1 cellular context compared by ENCODE assay signal in genomic region chr18:32019251-32019943, GRCh38.
A peak's percentile ranks its signal among the peaks of the same experiment; 100 is the strongest.
TF ChIP-seq lines count a peak whose summit lies in the region.

No MANE protein-coding gene starts in this region.

TF ChIP-seq in HepG2, 621 proteins besides CTCF, POLR2A, EP300 and RAD21 (continued from another document and continues in another):
- no peak for TF ChIP-seq AKNA (CRISPR knock-in tag; IDR thresholded peaks at IDR 0.05; ENCODE audit: borderline replicate concordance)
- no peak for TF ChIP-seq ZFP36L1 (CRISPR knock-in tag; IDR thresholded peaks at IDR 0.05)
- TF ChIP-seq ATF6 (CRISPR knock-in tag; conservative IDR thresholded peaks at IDR 0.05) = no peak
- no peak for TF ChIP-seq FOXK2 (IDR thresholded peaks at IDR 0.05)
- no peak for TF ChIP-seq RNF2 (conservative IDR thresholded peaks at IDR 0.05; ENCODE audit: low read depth)
- no peak for TF ChIP-seq NFIB (CRISPR knock-in tag; IDR thresholded peaks at IDR 0.05; ENCODE audit: borderline replicate concordance)
- no peak for TF ChIP-seq ZHX1 (CRISPR knock-in tag; IDR thresholded peaks at IDR 0.05; ENCODE audit: low read depth)
- TF ChIP-seq MAX (IDR thresholded peaks at IDR 0.05) = peak; percentile 82
- TF ChIP-seq GMEB2 (CRISPR knock-in tag; IDR thresholded peaks at IDR 0.05; ENCODE audit: low read depth) = no peak
- TF ChIP-seq NPAS2 (CRISPR knock-in tag; IDR thresholded peaks at IDR 0.05; ENCODE audit: borderline replicate concordance) = no peak
- TF ChIP-seq ZNF609 (CRISPR knock-in tag; IDR thresholded peaks at IDR 0.05; ENCODE audit: borderline replicate concordance) = peak; percentile 55; the same call in 1 of the 2 replicates
- TF ChIP-seq ZFP82 (CRISPR knock-in tag; IDR thresholded peaks at IDR 0.05; ENCODE audit: borderline replicate concordance) = peak; percentile 36; the same call in 1 of the 2 replicates
- peak; percentile 40; the same call in 1 of the 2 replicates for TF ChIP-seq KAT8 (CRISPR knock-in tag; IDR thresholded peaks at IDR 0.05)
- peak; percentile 81 for TF ChIP-seq RXRB (CRISPR knock-in tag; IDR thresholded peaks at IDR 0.05; ENCODE audit: borderline replicate concordance)
- TF ChIP-seq ZNF496 (CRISPR knock-in tag; IDR thresholded peaks at IDR 0.05; ENCODE audit: insufficient replicate concordance) = no peak
- no peak for TF ChIP-seq POLR2G (IDR thresholded peaks at IDR 0.05; ENCODE audit: low read depth, low read length)
- no peak for TF ChIP-seq SATB2 (CRISPR knock-in tag; IDR thresholded peaks at IDR 0.05)
- no peak for TF ChIP-seq ERF (CRISPR knock-in tag; IDR thresholded peaks at IDR 0.05)
- peak; percentile 50; the same call in 1 of the 2 replicates for TF ChIP-seq TGIF2 (CRISPR knock-in tag; IDR thresholded peaks at IDR 0.05)
- peak; percentile 33; the same call in 1 of the 2 replicates for TF ChIP-seq NKX3-1 (CRISPR knock-in tag; IDR thresholded peaks at IDR 0.05)
- TF ChIP-seq SIN3B (IDR thresholded peaks at IDR 0.05; ENCODE audit: low read length) = no peak
- TF ChIP-seq THYN1 (CRISPR knock-in tag; IDR thresholded peaks at IDR 0.05; ENCODE audit: borderline replicate concordance, low read depth) = no peak
- no peak for TF ChIP-seq ZBTB40 (IDR thresholded peaks at IDR 0.05)
- TF ChIP-seq ZBTB40 (CRISPR knock-in tag; IDR thresholded peaks at IDR 0.05) = peak; percentile 28; the same call in 1 of the 2 replicates
- TF ChIP-seq REXO4 (CRISPR knock-in tag; IDR thresholded peaks at IDR 0.05; ENCODE audit: borderline replicate concordance) = no peak
- no peak for TF ChIP-seq ZKSCAN5 (CRISPR knock-in tag; IDR thresholded peaks at IDR 0.05)
- no peak for TF ChIP-seq MTF2 (CRISPR knock-in tag; IDR thresholded peaks at IDR 0.05; ENCODE audit: borderline replicate concordance)
- TF ChIP-seq MXI1 (IDR thresholded peaks at IDR 0.05; ENCODE audit: borderline replicate concordance, low read depth, low read length) = no peak; the same call in 2 of the 3 replicates
- TF ChIP-seq KDM5A (IDR thresholded peaks at IDR 0.05; ENCODE audit: borderline replicate concordance, low read length) = no peak
- TF ChIP-seq HMG20A (CRISPR knock-in tag; IDR thresholded peaks at IDR 0.05; ENCODE audit: borderline replicate concordance) = peak; percentile 55
